Comparison of ENCODE assay signal across 8 cellular contexts in the genomic region with DNA sequence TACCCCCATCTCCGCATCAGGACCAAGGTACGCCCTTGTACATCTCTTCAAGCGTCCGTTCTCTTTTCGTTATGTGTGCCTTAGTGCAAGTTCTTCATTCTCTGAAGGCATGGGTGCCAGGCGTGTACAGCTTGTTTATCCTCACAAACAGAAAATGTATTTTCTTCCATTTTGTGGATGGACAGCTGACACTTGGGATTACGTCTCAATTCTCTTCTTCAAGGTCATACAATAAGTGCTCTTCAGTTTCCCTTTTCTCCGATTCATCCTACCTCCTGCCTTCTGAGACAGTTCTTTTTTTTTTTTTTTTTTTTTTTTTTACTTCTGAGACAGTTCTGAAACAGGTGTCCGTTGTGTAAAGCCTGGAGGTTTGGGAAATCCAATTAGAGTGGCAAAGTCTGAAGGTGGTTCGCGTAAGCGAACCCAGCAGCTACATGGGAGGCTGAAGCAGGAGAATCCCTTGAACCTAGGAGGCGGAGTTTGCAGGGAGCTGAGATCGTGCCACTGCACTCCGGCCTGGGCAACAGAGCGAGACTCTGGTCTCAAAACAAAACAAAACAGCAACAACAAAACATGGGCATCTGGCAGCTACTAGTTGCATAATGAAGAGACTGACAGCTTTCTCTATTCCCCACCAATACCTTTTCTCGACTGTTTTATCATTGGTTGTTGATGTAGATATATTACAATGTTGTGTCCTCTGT. TPM values are rescaled to one million over a fixed set of nuclear protein-coding genes. Genes with fewer than 3 reads are reported as not detected.
A peak's percentile ranks its signal among the peaks of the same experiment; 100 is the strongest.
DNase-seq lines count a peak whose midpoint lies in the region; ATAC-seq, FAIRE-seq and TF ChIP-seq lines count a peak whose summit lies in the region.

No MANE protein-coding gene starts in this region.

- intact Hi-C loops in activated T-helper 2 cell treated with anti-CD3 and anti-CD28 coated beads, Interferon-gamma antibody, Interleukin-2, Interleukin-4, amounts not matched to agents 10 μg/mL and 5 μg/mL and 100 μg/mL, durations not matched to agents 14 hours and 24 hours and 36 hours (cut with micrococcal nuclease), result loop anchor here (1.0 to 5.0 kb wide), 5 partner anchors 8 to 242 kb away; partner anchors contain the start of genes GATC, PLA2G1B, RNF10 and SRSF9

- peak overlapping the region; percentile 84 for H3K9ac ChIP-seq in keratinocyte (ENCODE audit: control insufficient read depth, extremely low read depth, insufficient read depth, low read length)

- no peaks in the 10 kb centered on the region for H4K20me1 ChIP-seq in keratinocyte (ENCODE audit: control insufficient read depth, extremely low read depth, insufficient read depth, low read length)

- peaks cover 21% of the 10 kb centered on the region for H3K4me1 ChIP-seq in keratinocyte (ENCODE audit: control insufficient read depth, extremely low read depth, insufficient read depth, low read length)

- peaks cover 6 to 11% of the 10 kb centered on the region in 2 experiments for H3K36me3 ChIP-seq in keratinocyte (ENCODE audit: control insufficient read depth in 2 of 2, extremely low read depth in 1 of 2, insufficient read depth in 2 of 2, low read length in 2 of 2)

- peak overlapping the region; percentile 88 for H3K27ac Mint-ChIP-seq in activated T-cell treated with anti-CD3 and anti-CD28 coated beads, Interleukin-2, amount 50 U/mL, for 72 hours
- H3K27ac Mint-ChIP-seq in activated T-helper 2 cell treated with anti-CD3 and anti-CD28 coated beads, Interferon-gamma antibody, Interleukin-2, Interleukin-4, amounts not matched to agents 10 μg/mL and 5 μg/mL and 100 μg/mL, durations not matched to agents 14 hours and 24 hours and 36 hours, result peak overlapping the region; percentile 94

- peak overlapping the region; percentile 89 to 92 for H3K4me3 Mint-ChIP-seq in activated T-cell treated with anti-CD3 and anti-CD28 coated beads, Interleukin-2, amount 50 U/mL, for 72 hours
- peak overlapping the region; percentile 98 for H3K4me3 Mint-ChIP-seq in activated T-helper 2 cell treated with anti-CD3 and anti-CD28 coated beads, Interferon-gamma antibody, Interleukin-2, Interleukin-4, amounts not matched to agents 10 μg/mL and 5 μg/mL and 100 μg/mL, durations not matched to agents 14 hours and 24 hours and 36 hours (ENCODE audit: low read depth)

- dilution Hi-C loops in keratinocyte (cut with MboI; ENCODE audit: extremely low pct_ligation_motif_present, low sequenced_read_pairs), result no loop called here

- H3K79me2 ChIP-seq in keratinocyte (ENCODE audit: control insufficient read depth, insufficient read depth, low read length), result peaks cover 46% of the 10 kb centered on the region

- H3K27ac ChIP-seq in keratinocyte (ENCODE audit: control insufficient read depth, insufficient read depth, low read length), result peak overlapping the region; percentile 36
- peak overlapping the region; percentile 81 for H3K27ac ChIP-seq in substantia nigra (ENCODE audit: low read depth, low read length, poor library complexity, severe bottlenecking)

- peaks cover 35% of the 10 kb centered on the region for H3K4me1 Mint-ChIP-seq in activated T-cell treated with anti-CD3 and anti-CD28 coated beads, Interleukin-2, amount 50 U/mL, for 72 hours (ENCODE audit: low read depth)
- peaks cover 15% of the 10 kb centered on the region for H3K4me1 Mint-ChIP-seq in activated T-helper 2 cell treated with anti-CD3 and anti-CD28 coated beads, Interferon-gamma antibody, Interleukin-2, Interleukin-4, amounts not matched to agents 10 μg/mL and 5 μg/mL and 100 μg/mL, durations not matched to agents 14 hours and 24 hours and 36 hours (ENCODE audit: low read depth)

- FAIRE-seq in keratinocyte (lab: Jason Lieb, UNC), result no peak

- no peaks in the 10 kb centered on the region for H3K9me1 ChIP-seq in keratinocyte (ENCODE audit: control insufficient read depth, extremely low read depth, insufficient read depth, low read length)

- TF ChIP-seq CTCF in keratinocyte (optimal IDR thresholded peaks at IDR 0.05 in 1 of 3, IDR thresholded peaks at IDR 0.05 in 1 of 3, conservative IDR thresholded peaks at IDR 0.05 in 1 of 3; ENCODE audit: extremely low read depth in 1 of 3, insufficient read depth in 2 of 3, low read length in 3 of 3), result no peak

- ATAC-seq in activated T-cell treated with anti-CD3 and anti-CD28 coated beads, Interleukin-2, amount 50 U/mL, for 72 hours (replicated peaks in 1 of 2), result no peak
- no peak for ATAC-seq in GM21786 (IDR thresholded peaks at IDR 0.05; ENCODE audit: unreplicated experiment)

- H3K36me3 Mint-ChIP-seq in activated T-cell treated with anti-CD3 and anti-CD28 coated beads, Interleukin-2, amount 50 U/mL, for 72 hours (ENCODE audit: insufficient read depth in 2 of 2), result peaks cover 2 to 11% of the 10 kb centered on the region in 2 donors
- peaks cover 36% of the 10 kb centered on the region for H3K36me3 Mint-ChIP-seq in activated T-helper 2 cell treated with anti-CD3 and anti-CD28 coated beads, Interferon-gamma antibody, Interleukin-2, Interleukin-4, amounts not matched to agents 10 μg/mL and 5 μg/mL and 100 μg/mL, durations not matched to agents 14 hours and 24 hours and 36 hours (ENCODE audit: low read depth)

- peak overlapping the region; percentile 61 to 95 (median 94) for H3K4me3 ChIP-seq in keratinocyte (ENCODE audit: control insufficient read depth in 2 of 3, extremely low read depth in 1 of 3, insufficient read depth in 2 of 3, low read depth in 1 of 3, low read length in 3 of 3)

- H3K9me3 ChIP-seq in keratinocyte (ENCODE audit: control insufficient read depth, low read depth, low read length), result no peaks in the 10 kb centered on the region

- no peaks in the 10 kb centered on the region for H3K27me3 Mint-ChIP-seq in activated T-cell treated with anti-CD3 and anti-CD28 coated beads, Interleukin-2, amount 50 U/mL, for 72 hours (ENCODE audit: low read depth)
- H3K27me3 Mint-ChIP-seq in activated T-helper 2 cell treated with anti-CD3 and anti-CD28 coated beads, Interferon-gamma antibody, Interleukin-2, Interleukin-4, amounts not matched to agents 10 μg/mL and 5 μg/mL and 100 μg/mL, durations not matched to agents 14 hours and 24 hours and 36 hours (ENCODE audit: low read depth), result no peaks in the 10 kb centered on the region

- H3K27me3 ChIP-seq in keratinocyte (ENCODE audit: control insufficient read depth, extremely low read depth, insufficient read depth, low read length), result no peaks in the 10 kb centered on the region

- no peaks in the 10 kb centered on the region for H3K9me3 Mint-ChIP-seq in activated T-cell treated with anti-CD3 and anti-CD28 coated beads, Interleukin-2, amount 50 U/mL, for 72 hours
- no peaks in the 10 kb centered on the region for H3K9me3 Mint-ChIP-seq in activated T-helper 2 cell treated with anti-CD3 and anti-CD28 coated beads, Interferon-gamma antibody, Interleukin-2, Interleukin-4, amounts not matched to agents 10 μg/mL and 5 μg/mL and 100 μg/mL, durations not matched to agents 14 hours and 24 hours and 36 hours

- DNase-seq in activated T-cell treated with anti-CD3 and anti-CD28 coated beads, Interleukin-2, amount 50 U/mL, for 72 hours, result no peak
- no peak for DNase-seq in activated T-cell treated with anti-CD3 and anti-CD28 coated beads, Interleukin-2, amount 50 U/mL, for 1 hour
- no peak for DNase-seq in activated T-helper 2 cell treated with anti-CD3 and anti-CD28 coated beads, Interferon-gamma antibody, Interleukin-2, Interleukin-4, amounts not matched to agents 10 μg/mL and 5 μg/mL and 100 μg/mL, durations not matched to agents 14 hours and 24 hours and 36 hours (ENCODE audit: low spot score)
- DNase-seq in keratinocyte (ENCODE audit: low read depth, low spot score) (no peak), substantia nigra (lab: John Stamatoyannopoulos, UW) (peak in 1 of 49 donors; percentile 16), NCI-H526 treated with DMSO at 0.1 percent for 48 hours (lab: John Stamatoyannopoulos, UW) (no peak)
- no peak for DNase-seq in central memory CD4-positive, alpha-beta T cell

- peak overlapping the region; percentile 80 for H2AFZ ChIP-seq in keratinocyte (ENCODE audit: control insufficient read depth, low read length)

- peak overlapping the region; percentile 96 for H3K4me2 ChIP-seq in keratinocyte (ENCODE audit: control insufficient read depth, extremely low read depth, insufficient read depth, low read depth, low read length)

RNA-seq across cellular contexts. Expression of gene COX6A1, which starts 0.7 kb away (rescaled TPM):
- total RNA-seq in activated T-cell treated with anti-CD3 and anti-CD28 coated beads, Interleukin-2, amount 50 U/mL, for 72 hours, result 100 to 1,000 TPM; 282 to 295 TPM
- 328 and 333 TPM in 2 replicates for total RNA-seq in activated T-helper 2 cell treated with anti-CD3 and anti-CD28 coated beads, Interferon-gamma antibody, Interleukin-2, Interleukin-4, amounts not matched to agents 10 μg/mL and 5 μg/mL and 100 μg/mL, durations not matched to agents 14 hours and 24 hours and 36 hours
- polyA plus RNA-seq in keratinocyte, result 584 to 976 TPM (median 663 TPM) in 3 replicates
- polyA plus RNA-seq in keratinocyte (2011; ENCODE audit: low read depth), result 206 TPM
- polyA plus RNA-seq in keratinocyte (2011; cell fraction: cytosol; rRNA removed), result 447 and 487 TPM in 2 replicates
- polyA plus RNA-seq in keratinocyte (2011; cell fraction: nucleus; rRNA removed), result 810 and 833 TPM in 2 replicates
- 607 and 624 TPM in 2 replicates for polyA plus RNA-seq in keratinocyte (2012; ENCODE audit: low replicate concordance)
- polyA minus RNA-seq in keratinocyte, result 243 to 392 TPM (median 319 TPM) in 3 replicates
- polyA minus RNA-seq in keratinocyte (2011; cell fraction: cytosol; rRNA and poly(A)+ RNA removed), result 450 TPM
- polyA minus RNA-seq in keratinocyte (2011; cell fraction: nucleus; rRNA and poly(A)+ RNA removed), result 189 and 227 TPM in 2 replicates

RNA-seq across cellular contexts. Expression of gene TRIAP1, which starts 7.5 kb away (rescaled TPM):
- 10 to 100 TPM; 44.5 to 68.0 TPM for total RNA-seq in activated T-cell treated with anti-CD3 and anti-CD28 coated beads, Interleukin-2, amount 50 U/mL, for 72 hours
- total RNA-seq in activated T-helper 2 cell treated with anti-CD3 and anti-CD28 coated beads, Interferon-gamma antibody, Interleukin-2, Interleukin-4, amounts not matched to agents 10 μg/mL and 5 μg/mL and 100 μg/mL, durations not matched to agents 14 hours and 24 hours and 36 hours, result 36.8 TPM in 2 replicates
- polyA plus RNA-seq in keratinocyte, result 37.3 to 71.1 TPM (median 46.7 TPM) in 3 replicates
- 41.6 TPM for polyA plus RNA-seq in keratinocyte (2011; ENCODE audit: low read depth)
- polyA plus RNA-seq in keratinocyte (2011; cell fraction: cytosol; rRNA removed), result 44.6 and 82.5 TPM in 2 replicates
- 16.5 and 23.3 TPM in 2 replicates for polyA plus RNA-seq in keratinocyte (2011; cell fraction: nucleus; rRNA removed)
- polyA plus RNA-seq in keratinocyte (2012; ENCODE audit: low replicate concordance), result 51.1 and 90.3 TPM in 2 replicates
- 1.9 to 18.9 TPM (median 10.4 TPM) in 3 replicates for polyA minus RNA-seq in keratinocyte
- polyA minus RNA-seq in keratinocyte (2011; cell fraction: cytosol; rRNA and poly(A)+ RNA removed), result 24.0 TPM
- 5.1 and 6.7 TPM in 2 replicates for polyA minus RNA-seq in keratinocyte (2011; cell fraction: nucleus; rRNA and poly(A)+ RNA removed)

RNA-seq across cellular contexts. Expression of gene GATC, which starts 7.6 kb away (rescaled TPM):
- total RNA-seq in activated T-cell treated with anti-CD3 and anti-CD28 coated beads, Interleukin-2, amount 50 U/mL, for 72 hours, result 10 to 100 TPM; 29.4 to 37.9 TPM
- 30.4 and 38.0 TPM in 2 replicates for total RNA-seq in activated T-helper 2 cell treated with anti-CD3 and anti-CD28 coated beads, Interferon-gamma antibody, Interleukin-2, Interleukin-4, amounts not matched to agents 10 μg/mL and 5 μg/mL and 100 μg/mL, durations not matched to agents 14 hours and 24 hours and 36 hours
- polyA plus RNA-seq in keratinocyte, result 14.7 to 22.4 TPM (median 19.2 TPM) in 3 replicates
- polyA plus RNA-seq in keratinocyte (2011; ENCODE audit: low read depth), result 10.1 TPM
- polyA plus RNA-seq in keratinocyte (2011; cell fraction: cytosol; rRNA removed), result 14.1 and 22.7 TPM in 2 replicates
- polyA plus RNA-seq in keratinocyte (2011; cell fraction: nucleus; rRNA removed), result 14.3 and 19.4 TPM in 2 replicates
- 10.9 and 12.7 TPM in 2 replicates for polyA plus RNA-seq in keratinocyte (2012; ENCODE audit: low replicate concordance)
- 12.0 to 41.1 TPM (median 14.0 TPM) in 3 replicates for polyA minus RNA-seq in keratinocyte
- polyA minus RNA-seq in keratinocyte (2011; cell fraction: cytosol; rRNA and poly(A)+ RNA removed), result 10.4 TPM
- polyA minus RNA-seq in keratinocyte (2011; cell fraction: nucleus; rRNA and poly(A)+ RNA removed), result 5.2 and 14.7 TPM in 2 replicates

RNA-seq across cellular contexts. Expression of gene SRSF9, which starts 30.9 kb away (rescaled TPM):
- total RNA-seq in activated T-cell treated with anti-CD3 and anti-CD28 coated beads, Interleukin-2, amount 50 U/mL, for 72 hours, result 100 to 1,000 TPM; 158 to 165 TPM
- 248 and 251 TPM in 2 replicates for total RNA-seq in activated T-helper 2 cell treated with anti-CD3 and anti-CD28 coated beads, Interferon-gamma antibody, Interleukin-2, Interleukin-4, amounts not matched to agents 10 μg/mL and 5 μg/mL and 100 μg/mL, durations not matched to agents 14 hours and 24 hours and 36 hours
- 108 to 175 TPM (median 159 TPM) in 3 replicates for polyA plus RNA-seq in keratinocyte
- polyA plus RNA-seq in keratinocyte (2011; ENCODE audit: low read depth), result 143 TPM
- 131 and 134 TPM in 2 replicates for polyA plus RNA-seq in keratinocyte (2011; cell fraction: cytosol; rRNA removed)
- polyA plus RNA-seq in keratinocyte (2011; cell fraction: nucleus; rRNA removed), result 91.1 and 124 TPM in 2 replicates
- polyA plus RNA-seq in keratinocyte (2012; ENCODE audit: low replicate concordance), result 145 and 189 TPM in 2 replicates
- polyA minus RNA-seq in keratinocyte, result 41.8 to 67.7 TPM (median 43.1 TPM) in 3 replicates
- 142 TPM for polyA minus RNA-seq in keratinocyte (2011; cell fraction: cytosol; rRNA and poly(A)+ RNA removed)
- polyA minus RNA-seq in keratinocyte (2011; cell fraction: nucleus; rRNA and poly(A)+ RNA removed), result 18.4 and 23.5 TPM in 2 replicates

RNA-seq across cellular contexts. Expression of gene DYNLL1, which starts 57.3 kb away (rescaled TPM):
- total RNA-seq in activated T-cell treated with anti-CD3 and anti-CD28 coated beads, Interleukin-2, amount 50 U/mL, for 72 hours, result 100 to 1,000 TPM; 115 to 119 TPM
- 323 and 329 TPM in 2 replicates for total RNA-seq in activated T-helper 2 cell treated with anti-CD3 and anti-CD28 coated beads, Interferon-gamma antibody, Interleukin-2, Interleukin-4, amounts not matched to agents 10 μg/mL and 5 μg/mL and 100 μg/mL, durations not matched to agents 14 hours and 24 hours and 36 hours
- polyA plus RNA-seq in keratinocyte, result 636 to 744 TPM (median 716 TPM) in 3 replicates
- polyA plus RNA-seq in keratinocyte (2011; ENCODE audit: low read depth), result 930 TPM
- 714 and 1,036 TPM in 2 replicates for polyA plus RNA-seq in keratinocyte (2011; cell fraction: cytosol; rRNA removed)
- 242 and 323 TPM in 2 replicates for polyA plus RNA-seq in keratinocyte (2011; cell fraction: nucleus; rRNA removed)
- 789 and 1,036 TPM in 2 replicates for polyA plus RNA-seq in keratinocyte (2012; ENCODE audit: low replicate concordance)
- 151 to 237 TPM (median 177 TPM) in 3 replicates for polyA minus RNA-seq in keratinocyte
- polyA minus RNA-seq in keratinocyte (2011; cell fraction: cytosol; rRNA and poly(A)+ RNA removed), result 253 TPM
- polyA minus RNA-seq in keratinocyte (2011; cell fraction: nucleus; rRNA and poly(A)+ RNA removed), result 42.6 and 45.2 TPM in 2 replicates
